In the genomic region with DNA sequence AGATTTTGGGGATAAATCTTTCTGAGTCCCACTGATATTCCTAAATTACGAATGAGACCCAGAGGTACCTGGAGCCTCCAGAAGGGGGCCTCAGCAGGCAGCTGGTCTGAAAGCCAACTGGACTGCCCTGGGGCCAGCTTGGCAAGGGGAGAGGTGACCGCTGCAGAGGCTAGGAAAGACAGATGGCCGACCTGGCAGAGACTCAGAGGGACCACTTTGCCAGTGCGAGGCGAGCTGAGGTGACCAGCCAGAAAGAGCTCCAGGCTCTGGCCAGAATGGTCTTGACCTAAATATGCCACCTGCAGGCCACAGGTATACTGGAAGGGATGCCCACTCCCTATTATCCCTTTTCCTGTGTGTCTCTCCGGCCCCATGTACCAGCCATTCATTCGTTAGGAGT, we compare ENCODE assay signal across 8 cellular contexts.
A peak's percentile ranks its signal among the peaks of the same experiment; 100 is the strongest.
DNase-seq lines count a peak whose midpoint lies in the region; TF ChIP-seq lines count a peak whose summit lies in the region.
"Had no signal": no experiment of that assay in that cellular context is flagged by ENCODE, and none has a peak within 500 bp of the region (broad histone marks: within the 10 kb centered on the region; RNA-seq: fewer than 3 reads in every experiment).

No MANE protein-coding gene starts in this region.

- 74 to 82% methylated on average over 5 to 7 of the region's 7 CpGs for WGBS in esophagus squamous epithelium, 2 donors

- H3K27me3 Mint-ChIP-seq in neural progenitor cell (ENCODE audit: insufficient read depth, low read depth) = no peaks in the 10 kb centered on the region

- no peak for TF ChIP-seq POLR2A in esophagus squamous epithelium (IDR thresholded peaks at IDR 0.05)

- H3K36me3 ChIP-seq in neural progenitor cell (no peaks in the 10 kb centered on the region), esophagus squamous epithelium (no peaks in the 10 kb centered on the region)

- H3K27ac ChIP-seq in neural progenitor cell = no peak overlapping the region
- H3K27ac ChIP-seq in esophagus squamous epithelium = no peak overlapping the region

- H3K4me2 ChIP-seq in neural progenitor cell = no peak overlapping the region

- H3K27me3 ChIP-seq in neural progenitor cell (no peaks in the 10 kb centered on the region), esophagus squamous epithelium (no peaks in the 10 kb centered on the region)

- DNase-seq in G401 (ENCODE audit: low spot score) (peak; percentile 98), HT-29 (ENCODE audit: low spot score) (peak; percentile 23), astrocyte of the cerebellum (ENCODE audit: low read depth) (no peak), neural progenitor cell (ENCODE audit: low spot score) (peak; percentile 65), esophagus squamous epithelium (lab: John Stamatoyannopoulos, UW) (no peak), globus pallidus (ENCODE audit: low spot score) (no peak), NCI-H510A treated with DMSO at 0.1 percent for 48 hours (lab: John Stamatoyannopoulos, UW) (no peak)
- DNase-seq: SIG-M5 had no signal

- H3F3A ChIP-seq in neural progenitor cell (ENCODE audit: low read depth) = no peaks in the 10 kb centered on the region

- no peak overlapping the region for H2AFZ ChIP-seq in neural progenitor cell (replicated peaks)

- TF ChIP-seq CTCF in astrocyte of the cerebellum (IDR thresholded peaks at IDR 0.05; ENCODE audit: low read depth, low read length, missing control alignments) (peak; percentile 42), neural progenitor cell (IDR thresholded peaks at IDR 0.05) (peak; percentile 72), esophagus squamous epithelium (IDR thresholded peaks at IDR 0.05) (peak in 1 of 6 experiments; percentile 31)

- no peaks in the 10 kb centered on the region for H3K9me3 Mint-ChIP-seq in neural progenitor cell

- H3K4me3 ChIP-seq in astrocyte of the cerebellum (ENCODE audit: low read depth, low read length) (no peak overlapping the region), neural progenitor cell (no peak overlapping the region), esophagus squamous epithelium (no peak overlapping the region)

- intact Hi-C loops in esophagus squamous epithelium (cut with DNase I) = no loop called here

- peaks cover 6% of the 10 kb centered on the region for H3K4me1 ChIP-seq in neural progenitor cell
- H3K4me1 ChIP-seq in esophagus squamous epithelium = no peaks in the 10 kb centered on the region

- in situ Hi-C loops in G401 (cut with HindIII; ENCODE audit: low sequenced_read_pairs) = no loop called here
- in situ Hi-C loops in astrocyte of the cerebellum (cut with HindIII; ENCODE audit: low sequenced_read_pairs) = no loop called here

- no peak overlapping the region for H3K4me3 Mint-ChIP-seq in neural progenitor cell

- no peaks in the 10 kb centered on the region for H3K4me1 Mint-ChIP-seq in neural progenitor cell

- H3K36me3 Mint-ChIP-seq in neural progenitor cell = no peaks in the 10 kb centered on the region

- no peak overlapping the region for H3K27ac Mint-ChIP-seq in neural progenitor cell

- H3K9me3 ChIP-seq in neural progenitor cell (ENCODE audit: low read depth) (no peaks in the 10 kb centered on the region), esophagus squamous epithelium (no peaks in the 10 kb centered on the region)

- H3K79me2 ChIP-seq in neural progenitor cell (ENCODE audit: low read depth) = no peaks in the 10 kb centered on the region

- no peak overlapping the region for H3K9ac ChIP-seq in neural progenitor cell

- H4K20me1 ChIP-seq in neural progenitor cell (ENCODE audit: low read depth) = no peaks in the 10 kb centered on the region

Comparison
In these comparisons a context has a peak if more than half of its experiments do, and no peak if none do; other contexts are left out.
1. DNase-seq: peak in G401 (single experiment), HT-29 (single experiment) and neural progenitor cell (single experiment); none in astrocyte of the cerebellum (single experiment), esophagus squamous epithelium (single experiment), globus pallidus (single experiment) and NCI-H510A treated with DMSO at 0.1 percent for 48 hours (single experiment).